ENCODE assay signal across 23 cellular contexts in genomic region chr14:46734287-46734686, GRCh38.
"Had no signal": no experiment of that assay in that cellular context is flagged by ENCODE, and none has a peak within 500 bp of the region (broad histone marks: within the 10 kb centered on the region; RNA-seq: fewer than 3 reads in every experiment).

No MANE protein-coding gene starts in this region.

- H3K9me3 ChIP-seq: lower lobe of right lung, pancreas, prostate gland, suprapubic skin, thyroid gland, upper lobe of left lung, uterus had no signal

- H3K27ac Mint-ChIP-seq: memory B cell; mesothelial cell of epicardium; naive B cell; nephron; stimulated activated effector memory CD8-positive, alpha-beta T cell treated with anti-CD3 and anti-CD28 coated beads, Interleukin-12 subunit alpha, Interleukin-12 subunit beta, amount 100 ng/mL, for 72 hours had no signal

- H3K27ac ChIP-seq: dorsolateral prefrontal cortex, heart right ventricle, left ventricle myocardium inferior, lower lobe of right lung, pancreas, prostate gland, suprapubic skin, thyroid gland, upper lobe of left lung, uterus had no signal

- H3K27me3 Mint-ChIP-seq: memory B cell, naive B cell had no signal

- H3K4me1 ChIP-seq: heart right ventricle, left ventricle myocardium inferior, lower lobe of right lung, pancreas, prostate gland, suprapubic skin, thyroid gland, upper lobe of left lung, uterus had no signal

- DNase-seq: cortex of kidney; dorsolateral prefrontal cortex; effector memory CD4-positive, alpha-beta T cell; heart right ventricle; islet precursor cell; left ventricle myocardium inferior; lower lobe of right lung; naive B cell; occipital lobe; pancreas; stimulated activated CD4-positive, alpha-beta T cell treated with anti-CD3 and anti-CD28 coated beads, Interleukin-12 subunit alpha, Interleukin-12 subunit beta, amount 100 ng/mL, for 4 hours; stimulated activated CD4-positive, alpha-beta T cell treated with anti-CD3 and anti-CD28 coated beads, Interleukin-2, amount 100 ng/mL, for 48 hours; stimulated activated CD8-positive, alpha-beta memory T cell treated with anti-CD3 and anti-CD28 coated beads, Interleukin-4, amount 100 ng/mL, for 48 hours; stimulated activated naive CD8-positive, alpha-beta T cell treated with anti-CD3 and anti-CD28 coated beads, Interleukin-15, Interleukin-2, amounts not matched to agents 100 U/mL and 50 U/mL, for 24 hours; thyroid gland; upper lobe of left lung; uterus had no signal

- H3K4me1 Mint-ChIP-seq: memory B cell; mesothelial cell of epicardium; naive B cell; nephron; stimulated activated effector memory CD8-positive, alpha-beta T cell treated with anti-CD3 and anti-CD28 coated beads, Interleukin-12 subunit alpha, Interleukin-12 subunit beta, amount 100 ng/mL, for 72 hours had no signal

- H3K36me3 Mint-ChIP-seq: memory B cell; mesothelial cell of epicardium; naive B cell; stimulated activated effector memory CD8-positive, alpha-beta T cell treated with anti-CD3 and anti-CD28 coated beads, Interleukin-12 subunit alpha, Interleukin-12 subunit beta, amount 100 ng/mL, for 72 hours had no signal

- H3K36me3 ChIP-seq: heart right ventricle, left ventricle myocardium inferior, lower lobe of right lung, pancreas, prostate gland, suprapubic skin, thyroid gland, upper lobe of left lung, uterus had no signal

- H3K4me3 Mint-ChIP-seq: memory B cell; mesothelial cell of epicardium; naive B cell; nephron; stimulated activated effector memory CD8-positive, alpha-beta T cell treated with anti-CD3 and anti-CD28 coated beads, Interleukin-12 subunit alpha, Interleukin-12 subunit beta, amount 100 ng/mL, for 72 hours had no signal

- H3K4me3 ChIP-seq: dorsolateral prefrontal cortex, heart right ventricle, left ventricle myocardium inferior, lower lobe of right lung, pancreas, prostate gland, suprapubic skin, thyroid gland, upper lobe of left lung, uterus had no signal

- H3K27me3 ChIP-seq: dorsolateral prefrontal cortex, heart right ventricle, pancreas, suprapubic skin, thyroid gland, upper lobe of left lung, uterus had no signal
